In genomic region chr15:100216177-100216576, GRCh38 we compare ENCODE assay signal across 28 cellular contexts.
DNase-seq lines count a peak whose midpoint lies in the region; ATAC-seq and TF ChIP-seq lines count a peak whose summit lies in the region.
"Had no signal": no experiment of that assay in that cellular context is flagged by ENCODE, and none has a peak within 500 bp of the region (broad histone marks: within the 10 kb centered on the region; RNA-seq: fewer than 3 reads in every experiment).

No MANE protein-coding gene starts in this region.

- ATAC-seq in HG02623 (IDR thresholded peaks at IDR 0.05; ENCODE audit: unreplicated experiment) (no peak), GM21825 (IDR thresholded peaks at IDR 0.05; ENCODE audit: unreplicated experiment) (no peak), HG02610 (IDR thresholded peaks at IDR 0.05; ENCODE audit: unreplicated experiment) (no peak)
- ATAC-seq in activated T-cell treated with anti-CD3 and anti-CD28 coated beads, Interleukin-2, amount 50 U/mL, for 4 hours: no peak
- ATAC-seq: activated naive CD4-positive, alpha-beta T cell treated with anti-CD3 and anti-CD28 coated beads, Interleukin-2, amount 50 U/mL, for 72 hours; left colon; stimulated activated naive CD8-positive, alpha-beta T cell treated with anti-CD3 and anti-CD28 coated beads, Interleukin-15, amount 100 ng/mL, for 72 hours; WTC11 had no signal

- DNase-seq in esophagus squamous epithelium (lab: John Stamatoyannopoulos, UW) (no peak), right atrium auricular region (ENCODE audit: low spot score) (peak; percentile 71), ovary (peak in 3 of 5 donors; percentile 22 to 46 (median 36)), tibial artery (peak; percentile 62 to 79)
- DNase-seq in activated T-cell treated with anti-CD3 and anti-CD28 coated beads, Interleukin-2, amount 50 U/mL, for 4 hours: no peak
- DNase-seq: activated CD4-positive, alpha-beta T cell treated with anti-CD3 and anti-CD28 coated beads, Interleukin-2, amount 10 ng/mL, durations not matched to agents 7 days and 5 days; activated effector memory CD4-positive, alpha-beta T cell treated with Interleukin-2 at 50 U/mL for 16 hours; CD4-positive, alpha-beta memory T cell; DND-41; effector CD4-positive, alpha-beta T cell; foreskin fibroblast; hippocampal formation; KBM-7; left colon; NCI-H1092 treated with DMSO at 0.1 percent for 48 hours; NCI-H1694 treated with DMSO at 0.1 percent for 48 hours; NCI-H2171; NCI-H510A; stimulated activated CD4-positive, alpha-beta T cell treated with anti-CD3 and anti-CD28 coated beads, Interleukin-2, amount 100 ng/mL, for 48 hours; stimulated activated naive CD8-positive, alpha-beta T cell treated with anti-CD3 and anti-CD28 coated beads, Interleukin-15, amount 100 ng/mL, for 72 hours; T-helper 1 cell had no signal

- H3K9me3 ChIP-seq in esophagus squamous epithelium (no peaks in the 10 kb centered on the region), right atrium auricular region (no peaks in the 10 kb centered on the region), ovary (no peaks in the 10 kb centered on the region), tibial artery (no peaks in the 10 kb centered on the region)

- TF ChIP-seq CTCF in esophagus squamous epithelium (IDR thresholded peaks at IDR 0.05) (no peak), right atrium auricular region (IDR thresholded peaks at IDR 0.05) (no peak), ovary (IDR thresholded peaks at IDR 0.05) (no peak), tibial artery (IDR thresholded peaks at IDR 0.05) (no peak)

- no peaks in the 10 kb centered on the region for H3K27me3 ChIP-seq in esophagus squamous epithelium
- no peaks in the 10 kb centered on the region for H3K27me3 ChIP-seq in right atrium auricular region
- H3K27me3 ChIP-seq in ovary: no peaks in the 10 kb centered on the region
- no peaks in the 10 kb centered on the region for H3K27me3 ChIP-seq in tibial artery

- H3K4me1 Mint-ChIP-seq in activated T-cell treated with anti-CD3 and anti-CD28 coated beads, Interleukin-2, amount 50 U/mL, for 4 hours (ENCODE audit: low read depth): no peaks in the 10 kb centered on the region
- H3K4me1 Mint-ChIP-seq: activated CD4-positive, alpha-beta T cell treated with anti-CD3 and anti-CD28 coated beads, Interleukin-2, amount 10 ng/mL, durations not matched to agents 7 days and 5 days; B cell; stimulated activated naive CD8-positive, alpha-beta T cell treated with anti-CD3 and anti-CD28 coated beads, Interleukin-15, amount 100 ng/mL, for 72 hours had no signal

- 19 to 48% methylated on average over 3 to 8 of the region's 8 CpGs for WGBS in esophagus squamous epithelium, 2 donors
- 55 to 67% (median 62%) methylated on average over 8 of the region's 8 CpGs for WGBS in ovary, 3 donors

- intact Hi-C loops in esophagus squamous epithelium (cut with DNase I): no loop called here
- intact Hi-C loops in ovary (cut with DNase I): no loop called here
- intact Hi-C loops in tibial artery (cut with DNase I; ENCODE audit: low total_unique reads): loop anchor here (5.0 kb wide), 1 partner anchor 89 kb away; no protein-coding TSS in a partner anchor

- no peak for TF ChIP-seq POLR2A in esophagus squamous epithelium (IDR thresholded peaks at IDR 0.05)
- no peak for TF ChIP-seq POLR2A in ovary (IDR thresholded peaks at IDR 0.05)

- H3K4me3 Mint-ChIP-seq in activated T-cell treated with anti-CD3 and anti-CD28 coated beads, Interleukin-2, amount 50 U/mL, for 4 hours: no peak overlapping the region
- H3K4me3 Mint-ChIP-seq: activated CD4-positive, alpha-beta T cell treated with anti-CD3 and anti-CD28 coated beads, Interleukin-2, amount 10 ng/mL, durations not matched to agents 7 days and 5 days; B cell; CD4-positive, alpha-beta memory T cell; stimulated activated naive CD8-positive, alpha-beta T cell treated with anti-CD3 and anti-CD28 coated beads, Interleukin-15, amount 100 ng/mL, for 72 hours; WTC11 had no signal

- H3K27ac ChIP-seq in esophagus squamous epithelium: peak overlapping the region; percentile 30 to 72 (median 58)
- H3K27ac ChIP-seq in right atrium auricular region: peak overlapping the region; percentile 61 to 65
- no peak overlapping the region for H3K27ac ChIP-seq in ovary
- peak overlapping the region; percentile 48 to 62 for H3K27ac ChIP-seq in tibial artery
- H3K27ac ChIP-seq: RWPE1 had no signal

- H3K27me3 Mint-ChIP-seq in activated T-cell treated with anti-CD3 and anti-CD28 coated beads, Interleukin-2, amount 50 U/mL, for 4 hours (ENCODE audit: low read depth): no peaks in the 10 kb centered on the region
- H3K27me3 Mint-ChIP-seq: activated CD4-positive, alpha-beta T cell treated with anti-CD3 and anti-CD28 coated beads, Interleukin-2, amount 10 ng/mL, durations not matched to agents 7 days and 5 days; CD4-positive, alpha-beta memory T cell had no signal

- H3K36me3 Mint-ChIP-seq in activated T-cell treated with anti-CD3 and anti-CD28 coated beads, Interleukin-2, amount 50 U/mL, for 4 hours (ENCODE audit: insufficient read depth): no peaks in the 10 kb centered on the region
- H3K36me3 Mint-ChIP-seq: activated naive CD4-positive, alpha-beta T cell treated with anti-CD3 and anti-CD28 coated beads, Interleukin-2, amount 50 U/mL, for 72 hours; CD4-positive, alpha-beta memory T cell; WTC11 had no signal

- no peak overlapping the region for H3K4me3 ChIP-seq in esophagus squamous epithelium
- no peak overlapping the region for H3K4me3 ChIP-seq in right atrium auricular region
- H3K4me3 ChIP-seq in ovary: no peak overlapping the region
- H3K4me3 ChIP-seq in tibial artery: no peak overlapping the region

- H3K36me3 ChIP-seq in esophagus squamous epithelium (no peaks in the 10 kb centered on the region), right atrium auricular region (no peaks in the 10 kb centered on the region), ovary (no peaks in the 10 kb centered on the region), tibial artery (no peaks in the 10 kb centered on the region)

- H3K9me3 Mint-ChIP-seq in activated T-cell treated with anti-CD3 and anti-CD28 coated beads, Interleukin-2, amount 50 U/mL, for 4 hours: no peaks in the 10 kb centered on the region
- H3K9me3 Mint-ChIP-seq: activated CD4-positive, alpha-beta T cell treated with anti-CD3 and anti-CD28 coated beads, Interleukin-2, amount 10 ng/mL, durations not matched to agents 7 days and 5 days; activated naive CD4-positive, alpha-beta T cell treated with anti-CD3 and anti-CD28 coated beads, Interleukin-2, amount 50 U/mL, for 72 hours; CD4-positive, alpha-beta memory T cell; stimulated activated naive CD8-positive, alpha-beta T cell treated with anti-CD3 and anti-CD28 coated beads, Interleukin-15, amount 100 ng/mL, for 72 hours; WTC11 had no signal

- TF ChIP-seq EP300 in ovary (IDR thresholded peaks at IDR 0.05): no peak

- H3K4me1 ChIP-seq in esophagus squamous epithelium: peaks cover 3 to 34% (median 12%) of the 10 kb centered on the region in 3 donors
- peaks cover 0 to 44% of the 10 kb centered on the region in 2 donors for H3K4me1 ChIP-seq in right atrium auricular region
- peaks cover 20% of the 10 kb centered on the region for H3K4me1 ChIP-seq in ovary (ENCODE audit: insufficient read depth)
- peaks cover 0 to 28% (median 20%) of the 10 kb centered on the region in 4 donors for H3K4me1 ChIP-seq in tibial artery

Comparison
In these comparisons a context has a peak if more than half of its experiments do, and no peak if none do; other contexts are left out.
1. DNase-seq: peak in right atrium auricular region (single experiment), ovary (3 of 5) and tibial artery (2 of 2); none in esophagus squamous epithelium (single experiment) and activated T-cell treated with anti-CD3 and anti-CD28 coated beads, Interleukin-2, amount 50 U/mL, for 4 hours (single experiment).
2. H3K27ac ChIP-seq: peak in esophagus squamous epithelium (4 of 4), right atrium auricular region (2 of 2) and tibial artery (2 of 2); none in ovary (0 of 2).